In genomic region chr7:27154369-27154768, GRCh38 we compare ENCODE assay signal across 16 cellular contexts. TPM values are rescaled to one million over a fixed set of nuclear protein-coding genes. Genes with fewer than 3 reads are reported as not detected.
DNase-seq lines count a peak whose midpoint lies in the region; ATAC-seq, FAIRE-seq and TF ChIP-seq lines count a peak whose summit lies in the region.
"Had no signal": no experiment of that assay in that cellular context is flagged by ENCODE, and none has a peak within 500 bp of the region (broad histone marks: within the 10 kb centered on the region; RNA-seq: fewer than 3 reads in every experiment).

No MANE protein-coding gene starts in this region.

- no peak overlapping the region for H3K4me3 ChIP-seq in coronary artery
- H3K4me3 ChIP-seq: BLaER1 treated with 17β-estradiol and CSF1 and Interleukin-3, amounts not matched to agents 10 nM and 100 nM had no signal

- H3K27me3 Mint-ChIP-seq in CD14-positive monocyte (ENCODE audit: low read depth in 3 of 3), result peaks cover 93 to 100% (median 100%) of the 10 kb centered on the region in 3 donors
- peaks cover 11% of the 10 kb centered on the region for H3K27me3 Mint-ChIP-seq in HFFc6 (ENCODE audit: insufficient read depth)
- H3K27me3 Mint-ChIP-seq in central memory CD8-positive, alpha-beta T cell, result peaks cover 96% of the 10 kb centered on the region
- peaks cover 74 to 86% of the 10 kb centered on the region in 2 donors for H3K27me3 Mint-ChIP-seq in natural killer cell (ENCODE audit: low read depth in 2 of 2)

- H3K27ac Mint-ChIP-seq in CD14-positive monocyte (no peak overlapping the region), HFFc6 (peak overlapping the region; percentile 91; the same call in 1 of the 2 replicates), natural killer cell (peak overlapping the region in 1 of 2 donors; percentile 61)
- H3K27ac Mint-ChIP-seq in central memory CD8-positive, alpha-beta T cell (ENCODE audit: low read depth), result peak overlapping the region; percentile 82
- H3K27ac Mint-ChIP-seq: H9 had no signal

- H3K9me3 Mint-ChIP-seq in CD14-positive monocyte (peaks cover 0 to 68% (median 28%) of the 10 kb centered on the region in 7 donors), HFFc6 (no peaks in the 10 kb centered on the region), natural killer cell (no peaks in the 10 kb centered on the region)
- H3K9me3 Mint-ChIP-seq in central memory CD8-positive, alpha-beta T cell, result no peaks in the 10 kb centered on the region

- H3K4me3 Mint-ChIP-seq in CD14-positive monocyte (peak overlapping the region in 1 of 2 donors; percentile 93), HFFc6 (peak overlapping the region; percentile 91), natural killer cell (peak overlapping the region; percentile 83)
- H3K4me3 Mint-ChIP-seq in central memory CD8-positive, alpha-beta T cell, result peak overlapping the region; percentile 58

- intact Hi-C loops in CD14-positive monocyte (cut with micrococcal nuclease) (loop anchor here (5.0 kb wide), 2 partner anchors 33 to 1292 kb away; partner anchors contain the start of gene HOXA11 (in 2 of the 2)), natural killer cell (cut with micrococcal nuclease) (loop anchor here (5.0 kb wide), 2 partner anchors 33 to 57 kb away; partner anchors contain the start of genes HOXA1 and HOXA11)

- DNase-seq in CD14-positive monocyte (ENCODE audit: low spot score), result peak; percentile 15
- no peak for DNase-seq in HFFc6
- DNase-seq in central memory CD8-positive, alpha-beta T cell (ENCODE audit: low spot score in 2 of 2), result no peak
- DNase-seq in natural killer cell, result no peak
- DNase-seq in frontal cortex (ENCODE audit: low spot score in 2 of 2), result no peak
- DNase-seq in coronary artery (ENCODE audit: low spot score), result no peak
- no peak for DNase-seq in Ammon's horn (ENCODE audit: low spot score)
- DNase-seq: H9, NCI-H1105, NCI-H526 treated with DMSO at 0.1 percent for 48 hours had no signal

- H3K4me1 Mint-ChIP-seq in CD14-positive monocyte (peaks cover 68% of the 10 kb centered on the region), HFFc6 (ENCODE audit: low read depth) (peaks cover 52% of the 10 kb centered on the region), natural killer cell (peaks cover 40 to 60% of the 10 kb centered on the region in 2 donors)
- H3K4me1 Mint-ChIP-seq in central memory CD8-positive, alpha-beta T cell, result peaks cover 55% of the 10 kb centered on the region

- peaks cover 12 to 27% of the 10 kb centered on the region in 2 donors for H3K36me3 Mint-ChIP-seq in CD14-positive monocyte
- peaks cover 5% of the 10 kb centered on the region for H3K36me3 Mint-ChIP-seq in HFFc6 (ENCODE audit: low read depth)
- H3K36me3 Mint-ChIP-seq in central memory CD8-positive, alpha-beta T cell (ENCODE audit: insufficient read depth), result peaks cover 36% of the 10 kb centered on the region
- H3K36me3 Mint-ChIP-seq in natural killer cell, result no peaks in the 10 kb centered on the region

- ATAC-seq in central memory CD8-positive, alpha-beta T cell (replicated peaks; ENCODE audit: extremely low read depth, poor library complexity, severe bottlenecking), result no peak
- ATAC-seq in natural killer cell (no peak), HG02759 (IDR thresholded peaks at IDR 0.05; ENCODE audit: unreplicated experiment) (no peak)

- H3K27ac ChIP-seq in coronary artery, result no peak overlapping the region
- H3K27ac ChIP-seq: BLaER1 treated with 17β-estradiol and CSF1 and Interleukin-3, amounts not matched to agents 10 nM and 100 nM had no signal

- no peak for FAIRE-seq in frontal cortex (lab: Jason Lieb, UNC)
- FAIRE-seq: HTR-8/SVneo had no signal

- TF ChIP-seq CTCF in CD14-positive monocyte (IDR thresholded peaks at IDR 0.05), result no peak
- TF ChIP-seq CTCF in HFFc6 (IDR thresholded peaks at IDR 0.05), result no peak
- no peak for TF ChIP-seq CTCF in natural killer cell (IDR thresholded peaks at IDR 0.05)
- TF ChIP-seq CTCF in coronary artery (IDR thresholded peaks at IDR 0.05), result no peak

RNA-seq across cellular contexts. Expression of gene HOXA3, which starts 2.0 kb away (rescaled TPM):
- not detected for polyA plus RNA-seq in CD14-positive monocyte
- total RNA-seq in HFFc6 (2021; fragmentation: NEBNext Ultra II Directional; extraction: Animal tissue kit (Norgen Biotek cat#: 25700)), result 1 to 10 TPM in 3 of 6 experiments, under 1 TPM in 3; 0.33 to 1.9 (median 1.1) TPM
- under 1 TPM; 0.32 to 0.78 (median 0.35) TPM for total RNA-seq in natural killer cell
- total RNA-seq in frontal cortex, result not detected
- total RNA-seq: cerebellum, H9, temporal lobe had no signal

RNA-seq across cellular contexts. Expression of gene HOXA7, which starts 2.1 kb away (rescaled TPM):
- not detected for polyA plus RNA-seq in CD14-positive monocyte
- 1 to 10 TPM; 6.2 to 8.2 (median 6.8) TPM for total RNA-seq in HFFc6 (2021; fragmentation: NEBNext Ultra II Directional; extraction: Animal tissue kit (Norgen Biotek cat#: 25700))
- total RNA-seq in natural killer cell, result not detected
- not detected for total RNA-seq in frontal cortex
- total RNA-seq: cerebellum, H9, temporal lobe had no signal

RNA-seq across cellular contexts. Expression of gene HOXA6, which starts 6.8 kb away (rescaled TPM):
- polyA plus RNA-seq in CD14-positive monocyte, result not detected
- 1 to 10 TPM; 2.3 to 3.8 (median 2.8) TPM for total RNA-seq in HFFc6 (2021; fragmentation: NEBNext Ultra II Directional; extraction: Animal tissue kit (Norgen Biotek cat#: 25700))
- total RNA-seq in natural killer cell, result under 1 TPM; 0.28 to 0.65 (median 0.43) TPM
- total RNA-seq in frontal cortex, result not detected
- total RNA-seq: cerebellum, H9, temporal lobe had no signal

RNA-seq across cellular contexts. Expression of gene HOXA5, which starts 10.9 kb away (rescaled TPM):
- 1 to 10 TPM in 1 of 2 donors, under 1 TPM in 1; 0.85 to 1.8 TPM for polyA plus RNA-seq in CD14-positive monocyte
- total RNA-seq in HFFc6 (2021; fragmentation: NEBNext Ultra II Directional; extraction: Animal tissue kit (Norgen Biotek cat#: 25700)), result 1 to 10 TPM; 2.0 to 3.8 (median 2.8) TPM
- total RNA-seq in natural killer cell, result 10 to 100 TPM in 1 of 3 donors, under 1 TPM in 2; 0.29 to 13.0 (median 0.52) TPM
- total RNA-seq in frontal cortex, result not detected
- total RNA-seq: cerebellum, H9, temporal lobe had no signal

RNA-seq across cellular contexts. Expression of gene HOXA9, which starts 11.0 kb away (rescaled TPM):
- 1 to 10 TPM in 1 of 2 donors, under 1 TPM in 1; 0.55 to 1.9 TPM for polyA plus RNA-seq in CD14-positive monocyte
- 10 to 100 TPM; 25.2 to 37.0 (median 26.7) TPM for total RNA-seq in HFFc6 (2021; fragmentation: NEBNext Ultra II Directional; extraction: Animal tissue kit (Norgen Biotek cat#: 25700))
- total RNA-seq in natural killer cell, result 1 to 10 TPM in 1 of 3 donors, under 1 TPM in 2; 0.39 to 4.6 (median 0.42) TPM
- not detected for total RNA-seq in frontal cortex
- total RNA-seq: cerebellum, fibroblast of lung, H9 had no signal

Comparison
In these comparisons a context has a peak if more than half of its experiments do, and no peak if none do; other contexts are left out.
1. H3K27ac Mint-ChIP-seq: peak in HFFc6 (single experiment) and central memory CD8-positive, alpha-beta T cell (single experiment); none in CD14-positive monocyte (0 of 7).